ENCODE assay signal across 8 cellular contexts in genomic region chr6:154156135-154156948, GRCh38.
DNase-seq lines count a peak whose midpoint lies in the region; ATAC-seq lines count a peak whose summit lies in the region.

No MANE protein-coding gene starts in this region.

- ATAC-seq in GM18909 (IDR thresholded peaks at IDR 0.05; ENCODE audit: poor library complexity, unreplicated experiment) (peak; percentile 68), HG03095 (IDR thresholded peaks at IDR 0.05; ENCODE audit: unreplicated experiment) (peak; percentile 72)

- no peaks in the 10 kb centered on the region for H3K27me3 ChIP-seq in muscle layer of duodenum (ENCODE audit: low read depth, low read length)
- H3K27me3 ChIP-seq in thymus (ENCODE audit: control insufficient read depth, insufficient read depth), result no peaks in the 10 kb centered on the region

- H3K4me1 ChIP-seq in muscle layer of duodenum (ENCODE audit: control insufficient read depth in 1 of 2, insufficient read depth in 2 of 2, low read length in 2 of 2) (peaks cover 6 to 12% of the 10 kb centered on the region in 2 donors), thymus (ENCODE audit: control insufficient read depth, insufficient read depth, low read length) (peaks cover 12% of the 10 kb centered on the region)

- H3K27ac ChIP-seq in muscle layer of duodenum (ENCODE audit: low read length) (peak overlapping the region; percentile 45), thymus (ENCODE audit: low read depth) (peak overlapping the region; percentile 87)

- H3K4me3 ChIP-seq in muscle layer of duodenum (ENCODE audit: low read depth in 1 of 2, low read length in 2 of 2), result peak overlapping the region; percentile 34 to 47
- no peak overlapping the region for H3K4me3 ChIP-seq in thymus (ENCODE audit: low read length)

- DNase-seq in AML-193 (lab: John Stamatoyannopoulos, UW) (peak; percentile 52 to 61), NCI-H345 treated with DMSO at 0.1 percent for 48 hours (lab: John Stamatoyannopoulos, UW; ENCODE audit: unreplicated experiment) (peak; percentile 12), ecto neural progenitor cell (ENCODE audit: low spot score) (peak; percentile 55)
- peak; percentile 61 for DNase-seq in activated CD4-positive, alpha-beta T cell treated with anti-CD3 and anti-CD28 coated beads, Interleukin-2, amount 50 U/mL, for 1 hour

- H3K9me3 ChIP-seq in muscle layer of duodenum (ENCODE audit: control insufficient read depth in 1 of 2, low read length in 2 of 2) (no peaks in the 10 kb centered on the region), thymus (ENCODE audit: control insufficient read depth) (no peaks in the 10 kb centered on the region)

- H3K36me3 ChIP-seq in muscle layer of duodenum (ENCODE audit: control insufficient read depth in 1 of 2, insufficient read depth in 2 of 2, low read length in 2 of 2) (no peaks in the 10 kb centered on the region), thymus (ENCODE audit: control insufficient read depth, insufficient read depth) (no peaks in the 10 kb centered on the region)

- 40% methylated on average over 12 of the region's 12 CpGs for WGBS in thymus
